ENCODE assay signal across 8 cellular contexts in the genomic region with DNA sequence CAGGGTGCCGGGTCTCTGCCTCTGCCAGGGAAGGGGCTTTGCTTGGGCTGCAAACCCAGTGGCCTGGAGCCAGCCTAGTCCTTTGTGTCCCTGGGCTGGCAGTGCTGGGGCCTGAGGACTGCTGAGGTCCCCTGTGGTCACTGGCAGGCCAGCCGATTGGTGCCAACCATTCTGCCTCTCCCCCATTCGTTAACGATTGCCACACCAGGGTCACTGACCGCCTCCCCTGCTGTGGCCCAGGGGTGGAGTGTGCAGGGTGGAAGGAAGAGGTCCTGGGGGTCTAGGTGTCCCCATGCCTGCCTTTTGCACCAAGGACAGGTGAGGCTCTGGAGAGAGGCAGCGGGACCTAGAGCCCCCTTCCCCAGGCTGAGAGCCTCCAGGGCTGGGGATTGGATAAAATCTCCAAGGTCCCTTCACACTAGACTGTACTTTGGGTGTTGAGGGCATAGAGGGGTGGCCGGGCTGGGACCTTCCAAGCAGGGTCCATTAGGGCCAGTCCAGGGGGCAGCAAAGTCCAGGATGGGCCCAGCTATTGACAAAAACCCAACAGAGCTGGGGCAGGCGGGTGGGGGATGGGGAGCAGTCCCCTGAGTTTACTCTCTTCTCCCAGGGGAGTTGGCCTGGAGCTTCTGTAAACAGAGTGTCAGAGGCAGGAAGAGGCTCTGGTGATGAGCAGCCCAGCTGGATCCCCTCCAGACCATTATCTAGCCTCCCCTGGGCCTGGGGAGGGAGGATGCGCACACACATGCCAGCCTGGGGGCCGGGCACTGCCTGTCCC. TPM values are rescaled to one million over a fixed set of nuclear protein-coding genes. Genes with fewer than 3 reads are reported as not detected.
DNase-seq lines count a peak whose midpoint lies in the region; TF ChIP-seq lines count a peak whose summit lies in the region.

No MANE protein-coding gene starts in this region.

- H3K9me3 Mint-ChIP-seq in activated T-helper 1 cell treated with anti-CD3 and anti-CD28 coated beads, Interleukin-12 subunit alpha, Interleukin-12 subunit beta, Interleukin-2, Interleukin-4 antibody, amounts not matched to agents 30 ng/mL and 10 ng/mL and 1 ng/mL, durations not matched to agents 14 hours and 24 hours and 36 hours: no peaks in the 10 kb centered on the region

- POLR2A ChIA-PET in GM10248 (lab: Yijun Ruan, JAX): no interaction called here

- TF ChIP-seq CTCF in colonic mucosa (IDR thresholded peaks at IDR 0.05) (no peak), GM10248 (IDR thresholded peaks at IDR 0.05; ENCODE audit: control extremely low read depth, extremely low read depth, low read depth, missing control alignments) (no peak), WERI-Rb-1 (IDR thresholded peaks at IDR 0.05; ENCODE audit: low read depth, low read length) (no peak)

- no peaks in the 10 kb centered on the region for H3K9me3 ChIP-seq in colonic mucosa
- no peaks in the 10 kb centered on the region for H3K9me3 ChIP-seq in WERI-Rb-1 (ENCODE audit: severe bottlenecking)

- H3K27me3 ChIP-seq in colonic mucosa (no peaks in the 10 kb centered on the region), WERI-Rb-1 (ENCODE audit: insufficient read depth, low read depth, severe bottlenecking) (no peaks in the 10 kb centered on the region)

- H3K4me1 Mint-ChIP-seq in activated T-helper 1 cell treated with anti-CD3 and anti-CD28 coated beads, Interleukin-12 subunit alpha, Interleukin-12 subunit beta, Interleukin-2, Interleukin-4 antibody, amounts not matched to agents 30 ng/mL and 10 ng/mL and 1 ng/mL, durations not matched to agents 14 hours and 24 hours and 36 hours (ENCODE audit: low read depth): no peaks in the 10 kb centered on the region

- H3K4me3 Mint-ChIP-seq in activated T-helper 1 cell treated with anti-CD3 and anti-CD28 coated beads, Interleukin-12 subunit alpha, Interleukin-12 subunit beta, Interleukin-2, Interleukin-4 antibody, amounts not matched to agents 30 ng/mL and 10 ng/mL and 1 ng/mL, durations not matched to agents 14 hours and 24 hours and 36 hours: no peak overlapping the region

- peak overlapping the region; percentile 73 to 74 for H3K9ac ChIP-seq in colonic mucosa (ENCODE audit: low read depth in 2 of 2, low read length in 2 of 2)

- no peaks in the 10 kb centered on the region for H3K27me3 Mint-ChIP-seq in activated T-helper 1 cell treated with anti-CD3 and anti-CD28 coated beads, Interleukin-12 subunit alpha, Interleukin-12 subunit beta, Interleukin-2, Interleukin-4 antibody, amounts not matched to agents 30 ng/mL and 10 ng/mL and 1 ng/mL, durations not matched to agents 14 hours and 24 hours and 36 hours (ENCODE audit: insufficient read depth)

- peak overlapping the region; percentile 52 for H3K4me3 ChIP-seq in colonic mucosa
- H3K4me3 ChIP-seq in WERI-Rb-1 (ENCODE audit: low read depth, low read length): no peak overlapping the region

- H3K4me1 ChIP-seq in colonic mucosa: peaks cover 3% of the 10 kb centered on the region

- DNase-seq in EL (peak; percentile 92), NCI-H460 (ENCODE audit: extremely low read depth, low read depth) (peak; percentile 91), colonic mucosa (peak; percentile 41), midbrain (lab: John Stamatoyannopoulos, UW) (peak; percentile 31), GM10248 (ENCODE audit: extremely low spot score) (no peak), NOMO-1 (lab: John Stamatoyannopoulos, UW; ENCODE audit: unreplicated experiment in 2 of 2) (no peak), WERI-Rb-1 (no peak)
- DNase-seq in activated T-helper 1 cell treated with anti-CD3 and anti-CD28 coated beads, Interleukin-12 subunit alpha, Interleukin-12 subunit beta, Interleukin-2, Interleukin-4 antibody, amounts not matched to agents 30 ng/mL and 10 ng/mL and 1 ng/mL, durations not matched to agents 14 hours and 24 hours and 36 hours (ENCODE audit: low spot score): no peak

- H3K36me3 Mint-ChIP-seq in activated T-helper 1 cell treated with anti-CD3 and anti-CD28 coated beads, Interleukin-12 subunit alpha, Interleukin-12 subunit beta, Interleukin-2, Interleukin-4 antibody, amounts not matched to agents 30 ng/mL and 10 ng/mL and 1 ng/mL, durations not matched to agents 14 hours and 24 hours and 36 hours (ENCODE audit: low read depth): peaks cover under 1% of the 10 kb centered on the region

- H3K36me3 ChIP-seq in colonic mucosa: no peaks in the 10 kb centered on the region
- no peaks in the 10 kb centered on the region for H3K36me3 ChIP-seq in WERI-Rb-1

- intact Hi-C loops in colonic mucosa (cut with DNase I): no loop called here
- intact Hi-C loops in activated T-helper 1 cell treated with anti-CD3 and anti-CD28 coated beads, Interleukin-12 subunit alpha, Interleukin-12 subunit beta, Interleukin-2, Interleukin-4 antibody, amounts not matched to agents 30 ng/mL and 10 ng/mL and 1 ng/mL, durations not matched to agents 14 hours and 24 hours and 36 hours (cut with micrococcal nuclease): no loop called here

- no peak overlapping the region for H3K27ac Mint-ChIP-seq in activated T-helper 1 cell treated with anti-CD3 and anti-CD28 coated beads, Interleukin-12 subunit alpha, Interleukin-12 subunit beta, Interleukin-2, Interleukin-4 antibody, amounts not matched to agents 30 ng/mL and 10 ng/mL and 1 ng/mL, durations not matched to agents 14 hours and 24 hours and 36 hours

- CTCF ChIA-PET in GM10248 (lab: Yijun Ruan, JAX): interaction anchor here (1.3 kb wide), 1 partner anchor 30 kb away, joined by 6 read pairs; no protein-coding TSS in a partner anchor

- peak overlapping the region; percentile 45 for H3K27ac ChIP-seq in colonic mucosa
- H3K27ac ChIP-seq in WERI-Rb-1: no peak overlapping the region

RNA-seq across cellular contexts. Expression of a gene that starts 1.1 kb away (rescaled TPM):
- 5.1 and 7.2 TPM in 2 replicates for total RNA-seq in NCI-H460 (2014; rRNA removed; shearing (Covaris generic))
- 11.4 and 19.5 TPM in 2 replicates for polyA plus RNA-seq in NCI-H460 (2014; cell fraction: nucleus; rRNA removed)
- 1 to 10 TPM; 2.7 to 4.1 TPM for total RNA-seq in colonic mucosa
- 0.18 TPM in 1 of 2 replicates, not detected in the other for total RNA-seq in activated T-helper 1 cell treated with anti-CD3 and anti-CD28 coated beads, Interleukin-12 subunit alpha, Interleukin-12 subunit beta, Interleukin-2, Interleukin-4 antibody, amounts not matched to agents 30 ng/mL and 10 ng/mL and 1 ng/mL, durations not matched to agents 14 hours and 24 hours and 36 hours

RNA-seq across cellular contexts. Expression of a gene that starts 21.6 kb away (rescaled TPM):
- total RNA-seq in NCI-H460 (2014; rRNA removed; shearing (Covaris generic)): 65.7 and 80.6 TPM in 2 replicates
- 212 and 227 TPM in 2 replicates for polyA plus RNA-seq in NCI-H460 (2014; cell fraction: nucleus; rRNA removed)
- total RNA-seq in colonic mucosa: 10 to 100 TPM; 28.2 to 43.6 TPM
- 91.5 and 106 TPM in 2 replicates for total RNA-seq in activated T-helper 1 cell treated with anti-CD3 and anti-CD28 coated beads, Interleukin-12 subunit alpha, Interleukin-12 subunit beta, Interleukin-2, Interleukin-4 antibody, amounts not matched to agents 30 ng/mL and 10 ng/mL and 1 ng/mL, durations not matched to agents 14 hours and 24 hours and 36 hours

RNA-seq across cellular contexts. Expression of a gene that starts 43.6 kb away (rescaled TPM):
- total RNA-seq in NCI-H460 (2014; rRNA removed; shearing (Covaris generic)): 12.3 and 13.1 TPM in 2 replicates
- 74.9 and 106 TPM in 2 replicates for polyA plus RNA-seq in NCI-H460 (2014; cell fraction: nucleus; rRNA removed)
- 10 to 100 TPM; 37.2 to 55.9 TPM for total RNA-seq in colonic mucosa
- total RNA-seq in activated T-helper 1 cell treated with anti-CD3 and anti-CD28 coated beads, Interleukin-12 subunit alpha, Interleukin-12 subunit beta, Interleukin-2, Interleukin-4 antibody, amounts not matched to agents 30 ng/mL and 10 ng/mL and 1 ng/mL, durations not matched to agents 14 hours and 24 hours and 36 hours: 87.9 and 90.8 TPM in 2 replicates

RNA-seq across cellular contexts. Expression of a gene that starts 52.9 kb away (rescaled TPM):
- total RNA-seq in NCI-H460 (2014; rRNA removed; shearing (Covaris generic)): 210 and 214 TPM in 2 replicates
- polyA plus RNA-seq in NCI-H460 (2014; cell fraction: nucleus; rRNA removed): 255 and 278 TPM in 2 replicates
- 10 to 100 TPM; 48.3 to 76.1 TPM for total RNA-seq in colonic mucosa
- total RNA-seq in activated T-helper 1 cell treated with anti-CD3 and anti-CD28 coated beads, Interleukin-12 subunit alpha, Interleukin-12 subunit beta, Interleukin-2, Interleukin-4 antibody, amounts not matched to agents 30 ng/mL and 10 ng/mL and 1 ng/mL, durations not matched to agents 14 hours and 24 hours and 36 hours: 103 and 107 TPM in 2 replicates

RNA-seq across cellular contexts. Expression of a gene that starts 56.9 kb away (rescaled TPM):
- total RNA-seq in NCI-H460 (2014; rRNA removed; shearing (Covaris generic)): 4.3 and 6.3 TPM in 2 replicates
- 1.6 and 2.6 TPM in 2 replicates for polyA plus RNA-seq in NCI-H460 (2014; cell fraction: nucleus; rRNA removed)
- total RNA-seq in colonic mucosa: 1 to 10 TPM in 1 of 2 donors, under 1 TPM in 1; 0.89 to 4.1 TPM
- 0.54 TPM in 2 replicates for total RNA-seq in activated T-helper 1 cell treated with anti-CD3 and anti-CD28 coated beads, Interleukin-12 subunit alpha, Interleukin-12 subunit beta, Interleukin-2, Interleukin-4 antibody, amounts not matched to agents 30 ng/mL and 10 ng/mL and 1 ng/mL, durations not matched to agents 14 hours and 24 hours and 36 hours

Comparison
In these comparisons a context has a peak if more than half of its experiments do, and no peak if none do; other contexts are left out.
1. DNase-seq: peak in EL (single experiment), NCI-H460 (single experiment), colonic mucosa (single experiment) and midbrain (single experiment); none in GM10248 (single experiment), NOMO-1 (0 of 2), activated T-helper 1 cell treated with anti-CD3 and anti-CD28 coated beads, Interleukin-12 subunit alpha, Interleukin-12 subunit beta, Interleukin-2, Interleukin-4 antibody, amounts not matched to agents 30 ng/mL and 10 ng/mL and 1 ng/mL, durations not matched to agents 14 hours and 24 hours and 36 hours (single experiment) and WERI-Rb-1 (single experiment).